25 cellular contexts compared by ENCODE assay signal in genomic region chr2:239549711-239550265, GRCh38.
DNase-seq lines count a peak whose midpoint lies in the region; ATAC-seq and TF ChIP-seq lines count a peak whose summit lies in the region.
"Had no signal": no experiment of that assay in that cellular context is flagged by ENCODE, and none has a peak within 500 bp of the region (broad histone marks: within the 10 kb centered on the region; RNA-seq: fewer than 3 reads in every experiment).

No MANE protein-coding gene starts in this region.

- H3K4me1 Mint-ChIP-seq in nephron progenitor cell (peaks cover 36% of the 10 kb centered on the region), T-cell (peaks cover 40 to 44% (median 41%) of the 10 kb centered on the region in 3 donors)
- H3K4me1 Mint-ChIP-seq: B cell had no signal

- peak overlapping the region; percentile 95 for H3K27ac ChIP-seq in KOPT-K1 (ENCODE audit: low read depth, low read length, poor library complexity, severe bottlenecking)
- no peak overlapping the region for H3K27ac ChIP-seq in suprapubic skin
- H3K27ac ChIP-seq: A549 had no signal

- H3K27ac Mint-ChIP-seq in nephron progenitor cell (no peak overlapping the region), T-cell (no peak overlapping the region)
- H3K27ac Mint-ChIP-seq: B cell; CD4-positive, alpha-beta T cell; IgD-negative memory B cell had no signal

- no peaks in the 10 kb centered on the region for H3K36me3 Mint-ChIP-seq in nephron progenitor cell (ENCODE audit: low read depth)
- no peaks in the 10 kb centered on the region for H3K36me3 Mint-ChIP-seq in T-cell
- H3K36me3 Mint-ChIP-seq: IgD-negative memory B cell had no signal

- H3K9me3 Mint-ChIP-seq in nephron progenitor cell (no peaks in the 10 kb centered on the region), T-cell (no peaks in the 10 kb centered on the region)
- H3K9me3 Mint-ChIP-seq: CD4-positive, alpha-beta T cell; IgD-negative memory B cell had no signal

- no peak for TF ChIP-seq CTCF in nephron progenitor cell (IDR thresholded peaks at IDR 0.05)
- no peak for TF ChIP-seq CTCF in suprapubic skin (IDR thresholded peaks at IDR 0.05)

- peak; percentile 20 for ATAC-seq in Right ventricle myocardium inferior
- ATAC-seq in left ventricle myocardium superior, result no peak
- ATAC-seq in T-cell (replicated peaks in 1 of 4), result no peak
- ATAC-seq: A549, GM12878 had no signal

- DNase-seq in Right ventricle myocardium inferior (ENCODE audit: missing footprints) (peak; percentile 37), left ventricle myocardium superior (no peak), nephron progenitor cell (no peak), suprapubic skin (ENCODE audit: low spot score in 2 of 2) (peak; percentile 30 to 52), NCI-H1092 (lab: John Stamatoyannopoulos, UW) (no peak), T-cell (no peak)
- DNase-seq in stimulated activated CD4-positive, alpha-beta T cell treated with anti-CD3 and anti-CD28 coated beads, Interleukin-4, amount 100 ng/mL, for 1 hour, result no peak
- DNase-seq: Caco-2; CD4-positive, alpha-beta T cell; DMS 273 treated with DMSO at 0.1 percent for 48 hours; DMS79 treated with DMSO at 0.1 percent for 48 hours; H7; Karpas-422; MV-4-11; NCI-H1694; NCI-H2081; NCI-H446; NCI-H526 treated with DMSO at 0.1 percent for 48 hours; OCI-M1; SHP77 had no signal

- TF ChIP-seq POLR2A in suprapubic skin (IDR thresholded peaks at IDR 0.05), result no peak

- H3K9me3 ChIP-seq in KOPT-K1 (ENCODE audit: insufficient read depth, low read length, poor library complexity, severe bottlenecking), result no peaks in the 10 kb centered on the region
- no peaks in the 10 kb centered on the region for H3K9me3 ChIP-seq in suprapubic skin
- H3K9me3 ChIP-seq: A549, Caco-2 had no signal

- no peak overlapping the region for H3K4me3 ChIP-seq in suprapubic skin
- H3K4me3 ChIP-seq: A549, GM12878 had no signal

- intact Hi-C loops in Right ventricle myocardium inferior (cut with DNase I) (no loop called here), left ventricle myocardium superior (cut with micrococcal nuclease) (no loop called here)

- peak overlapping the region; percentile 8 for H3K4me3 Mint-ChIP-seq in nephron progenitor cell
- no peak overlapping the region for H3K4me3 Mint-ChIP-seq in T-cell
- H3K4me3 Mint-ChIP-seq: B cell; CD4-positive, alpha-beta T cell; IgD-negative memory B cell had no signal

- TF ChIP-seq EP300 in suprapubic skin (IDR thresholded peaks at IDR 0.05), result no peak

- peaks cover 10% of the 10 kb centered on the region for H3K27me3 Mint-ChIP-seq in nephron progenitor cell (ENCODE audit: low read depth, poor library complexity)
- H3K27me3 Mint-ChIP-seq in T-cell, result peaks cover 2 to 4% of the 10 kb centered on the region in 2 donors

- H3K36me3 ChIP-seq in KOPT-K1 (ENCODE audit: insufficient read depth, low read length) (no peaks in the 10 kb centered on the region), suprapubic skin (no peaks in the 10 kb centered on the region)

- H3K27me3 ChIP-seq in suprapubic skin, result no peaks in the 10 kb centered on the region

- POLR2A ChIA-PET in T-cell (lab: Charles Lee), result no interaction called here

- no peaks in the 10 kb centered on the region for H3K4me1 ChIP-seq in suprapubic skin
- H3K4me1 ChIP-seq: A549, Caco-2 had no signal

- CTCF ChIA-PET in T-cell (lab: Charles Lee), result no interaction called here

- WGBS in suprapubic skin, result 85% methylated on average over 10 of the region's 10 CpGs

Comparison
In these comparisons a context has a peak if more than half of its experiments do, and no peak if none do; other contexts are left out.
1. DNase-seq: peak in Right ventricle myocardium inferior (single experiment) and suprapubic skin (2 of 2); none in left ventricle myocardium superior (single experiment), nephron progenitor cell (single experiment), stimulated activated CD4-positive, alpha-beta T cell treated with anti-CD3 and anti-CD28 coated beads, Interleukin-4, amount 100 ng/mL, for 1 hour (single experiment), NCI-H1092 (single experiment) and T-cell (0 of 34).